ENCODE assay signal across 9 cellular contexts in genomic region chr5:103587185-103587748, GRCh38. TPM values are rescaled to one million over a fixed set of nuclear protein-coding genes. Genes with fewer than 3 reads are reported as not detected.
DNase-seq lines count a peak whose midpoint lies in the region; ATAC-seq, FAIRE-seq and TF ChIP-seq lines count a peak whose summit lies in the region.
"Had no signal": no experiment of that assay in that cellular context is flagged by ENCODE, and none has a peak within 500 bp of the region (broad histone marks: within the 10 kb centered on the region; RNA-seq: fewer than 3 reads in every experiment).

No MANE protein-coding gene starts in this region.

- in situ Hi-C loops in KBM-7 (cut with MboI; ENCODE audit: low pct_unique_long_range_greater_than_20kb, low sequenced_read_pairs), result no loop called here

- ATAC-seq in HG03378 (IDR thresholded peaks at IDR 0.05; ENCODE audit: unreplicated experiment) (no peak), GM21360 (IDR thresholded peaks at IDR 0.05; ENCODE audit: unreplicated experiment) (no peak)

- DNase-seq in AG10803 (ENCODE audit: low read depth) (peak; percentile 20), KBM-7 (peak; percentile 42), RPMI8226 (peak; percentile 30), frontal cortex (ENCODE audit: low spot score in 2 of 2) (peak in 1 of 2 donors; percentile 11)
- no peak for DNase-seq in activated CD4-positive, alpha-beta T cell treated with anti-CD3 and anti-CD28 coated beads, Interleukin-2, amount 50 U/mL, for 48 hours
- no peak for DNase-seq in activated T-cell treated with anti-CD3 and anti-CD28 coated beads, Interleukin-2, amount 50 U/mL, for 48 hours
- DNase-seq: activated naive CD8-positive, alpha-beta T cell treated with anti-CD3 and anti-CD28 coated beads, Interleukin-2, amount 10 ng/mL, durations not matched to agents 7 days and 5 days had no signal

- no peak overlapping the region for H3K4me3 ChIP-seq in AG10803 (ENCODE audit: low read length)

- TF ChIP-seq CTCF in AG10803 (conservative IDR thresholded peaks at IDR 0.05; ENCODE audit: low read length), result peak; percentile 54

- peak; percentile 71 for FAIRE-seq in frontal cortex (lab: Jason Lieb, UNC)

RNA-seq across cellular contexts. Expression of gene NUDT12, which starts 24.7 kb away (rescaled TPM):
- total RNA-seq in frontal cortex, result 26.9 TPM

Comparison
In these comparisons a context has a peak if more than half of its experiments do, and no peak if none do; other contexts are left out.
1. DNase-seq: peak in AG10803 (single experiment), KBM-7 (single experiment) and RPMI8226 (single experiment); none in activated CD4-positive, alpha-beta T cell treated with anti-CD3 and anti-CD28 coated beads, Interleukin-2, amount 50 U/mL, for 48 hours (0 of 2) and activated T-cell treated with anti-CD3 and anti-CD28 coated beads, Interleukin-2, amount 50 U/mL, for 48 hours (0 of 2).